In genomic region chr13:31045621-31046081, GRCh38 we compare ENCODE assay signal across 8 cellular contexts.
DNase-seq lines count a peak whose midpoint lies in the region; ATAC-seq and TF ChIP-seq lines count a peak whose summit lies in the region.

No MANE protein-coding gene starts in this region.

- ATAC-seq in HG02884 (IDR thresholded peaks at IDR 0.05; ENCODE audit: unreplicated experiment) (peak; percentile 56), GM19467 (IDR thresholded peaks at IDR 0.05; ENCODE audit: unreplicated experiment) (no peak)

- peaks cover under 1% of the 10 kb centered on the region for H3K36me3 Mint-ChIP-seq in Calu3 (ENCODE audit: insufficient read depth, unreplicated experiment)

- no TSS peak for BruUV-seq in Calu3 (replicated peaks; lab: Mats Ljungman, UMichigan)

- CTCF ChIA-PET in Calu3 (lab: Charles Lee) = interaction anchor here (1.5 to 2.0 kb wide), 6 partner anchors 11 to 249 kb away, joined by 5 to 7 read pairs (median 6); no protein-coding TSS in a partner anchor

- peaks cover 8% of the 10 kb centered on the region for H3K4me1 Mint-ChIP-seq in Calu3 (ENCODE audit: low read depth, unreplicated experiment)

- peak overlapping the region; percentile 51 for H3K4me3 Mint-ChIP-seq in Calu3 (ENCODE audit: low read depth, unreplicated experiment)

- no peaks in the 10 kb centered on the region for H3K27me3 Mint-ChIP-seq in Calu3 (ENCODE audit: unreplicated experiment)

- no peak for TF ChIP-seq CTCF in Calu3 (IDR thresholded peaks at IDR 0.05; ENCODE audit: unreplicated experiment)

- intact Hi-C loops in Calu3 (cut with micrococcal nuclease; ENCODE audit: unreplicated experiment) = loop anchor here (10.0 kb wide), 2 partner anchors 371 to 581 kb away; partner anchors contain the start of gene HMGB1

- peak; percentile 74 for DNase-seq in Calu3
- DNase-seq in T-helper 2 cell = peak in 4 of 5 experiments; percentile 7 to 94 (median 50)
- peak; percentile 95 for DNase-seq in amniotic epithelial cell (ENCODE audit: low read depth)
- DNase-seq in kidney tubule cell (ENCODE audit: low spot score) = peak; percentile 95
- peak; percentile 58 for DNase-seq in stimulated activated CD8-positive, alpha-beta memory T cell treated with anti-CD3 and anti-CD28 coated beads, Interleukin-12 subunit alpha, Interleukin-12 subunit beta, amount 100 ng/mL, for 1 hour (ENCODE audit: low read depth)
- DNase-seq in SK-N-DZ (ENCODE audit: low spot score) = no peak

- H3K27ac Mint-ChIP-seq in Calu3 (ENCODE audit: unreplicated experiment) = peak overlapping the region; percentile 92

- no peaks in the 10 kb centered on the region for H3K9me3 Mint-ChIP-seq in Calu3 (ENCODE audit: low read depth, unreplicated experiment)
